In genomic region chr1:169785267-169785666, GRCh38 we compare ENCODE assay signal across 37 cellular contexts. TPM values are rescaled to one million over a fixed set of nuclear protein-coding genes. Genes with fewer than 3 reads are reported as not detected.
"Had no signal": no experiment of that assay in that cellular context is flagged by ENCODE, and none has a peak within 500 bp of the region (broad histone marks: within the 10 kb centered on the region; RNA-seq: fewer than 3 reads in every experiment).

No MANE protein-coding gene starts in this region.

- H3K4me1 Mint-ChIP-seq: activated B cell treated with CpG ODN at 0.5 μM for 24 hours; activated CD4-positive, alpha-beta T cell treated with anti-CD3 and anti-CD28 coated beads, Interleukin-2, amount 10 ng/mL, durations not matched to agents 24 days and 14 days; activated naive CD4-positive, alpha-beta T cell treated with anti-CD3 and anti-CD28 coated beads, Interleukin-2, amount 10 ng/mL, durations not matched to agents 7 days and 5 days; activated naive CD4-positive, alpha-beta T cell treated with anti-CD3 and anti-CD28 coated beads, Interleukin-2, amount 50 U/mL, for 24 hours; activated naive CD8-positive, alpha-beta T cell treated with anti-CD3 and anti-CD28 coated beads, Interleukin-2, amount 10 ng/mL, durations not matched to agents 7 days and 5 days; activated naive CD8-positive, alpha-beta T cell treated with anti-CD3 and anti-CD28 coated beads, Interleukin-2, amount 50 U/mL, for 24 hours; brain; central memory CD8-positive, alpha-beta T cell had no signal

- DNase-seq: activated B cell treated with CpG ODN at 0.5 μM for 24 hours; activated CD4-positive, alpha-beta memory T cell treated with anti-CD3 and anti-CD28 coated beads for 36 hours; activated CD4-positive, alpha-beta T cell treated with anti-CD3 and anti-CD28 coated beads for 4 hours; activated CD4-positive, alpha-beta T cell treated with anti-CD3 and anti-CD28 coated beads, Interleukin-2, amount 10 ng/mL, durations not matched to agents 24 days and 14 days; activated CD4-positive, alpha-beta T cell treated with anti-CD3 and anti-CD28 coated beads, Interleukin-2, amount 50 U/mL, for 1 hour; activated CD4-positive, alpha-beta T cell treated with anti-CD3 and anti-CD28 coated beads, Interleukin-2, amount 50 U/mL, for 4 hours; activated CD4-positive, CD25-positive, alpha-beta regulatory T cell treated with anti-CD3 and anti-CD28 coated beads, Interleukin-2, amount 50 U/mL, for 72 hours; activated CD8-positive, alpha-beta memory T cell treated with anti-CD3 and anti-CD28 coated beads, Interleukin-2, amount 50 U/mL, for 4 hours; activated CD8-positive, alpha-beta T cell treated with anti-CD3 and anti-CD28 coated beads for 36 hours; activated effector memory CD4-positive, alpha-beta T cell treated with Interleukin-2 at 50 U/mL for 16 hours; activated gamma-delta T cell; activated naive CD4-positive, alpha-beta T cell treated with anti-CD3 and anti-CD28 coated beads, Interleukin-2, amount 10 ng/mL, durations not matched to agents 7 days and 5 days; activated naive CD4-positive, alpha-beta T cell treated with Interleukin-2 at 50 U/mL for 16 hours; activated naive CD8-positive, alpha-beta T cell treated with anti-CD3 and anti-CD28 coated beads, Interleukin-2, amount 10 ng/mL, durations not matched to agents 7 days and 5 days; activated naive CD8-positive, alpha-beta T cell treated with anti-CD3 and anti-CD28 coated beads, Interleukin-2, amount 50 U/mL, for 24 hours; activated T-cell treated with anti-CD3 and anti-CD28 coated beads, Interleukin-2, amount 50 U/mL, for 24 hours; activated T-cell treated with anti-CD3 and anti-CD28 coated beads, Interleukin-2, amount 50 U/mL, for 48 hours; amygdala; anterior cingulate cortex; caudate nucleus; cerebellar nuclear complex; T-helper 1 cell; T-helper 2 cell; T-helper 9 cell had no signal

- H3K9me3 Mint-ChIP-seq: activated B cell treated with CpG ODN at 0.5 μM for 24 hours; activated CD4-positive, alpha-beta memory T cell treated with anti-CD3 and anti-CD28 coated beads for 36 hours; activated CD8-positive, alpha-beta T cell treated with anti-CD3 and anti-CD28 coated beads for 36 hours; activated naive CD4-positive, alpha-beta T cell treated with anti-CD3 and anti-CD28 coated beads, Interleukin-2, amount 10 ng/mL, durations not matched to agents 7 days and 5 days; activated naive CD4-positive, alpha-beta T cell treated with anti-CD3 and anti-CD28 coated beads, Interleukin-2, amount 50 U/mL, for 24 hours; activated naive CD8-positive, alpha-beta T cell treated with anti-CD3 and anti-CD28 coated beads, Interleukin-2, amount 10 ng/mL, durations not matched to agents 7 days and 5 days; activated naive CD8-positive, alpha-beta T cell treated with anti-CD3 and anti-CD28 coated beads, Interleukin-2, amount 50 U/mL, for 24 hours; activated T-cell treated with anti-CD3 and anti-CD28 coated beads, Interleukin-2, amount 50 U/mL, for 24 hours; activated T-helper 2 cell treated with anti-CD3 and anti-CD28 coated beads, Interferon-gamma antibody, Interleukin-2, Interleukin-4, amounts not matched to agents 10 μg/mL and 5 μg/mL and 100 μg/mL, durations not matched to agents 14 hours and 24 hours and 36 hours; central memory CD8-positive, alpha-beta T cell; T-helper 1 cell treated with Interleukin-12 subunit alpha and Interleukin-12 subunit beta and Interleukin-4 antibody, amounts not matched to agents 30 μg/mL and 1 μg/mL, for 36 hours; T-helper 2 cell treated with Interferon-gamma antibody and Interleukin-4, amounts not matched to agents 5 μg/mL and 100 μg/mL, for 36 hours had no signal

- H3K4me1 ChIP-seq: ascending aorta had no signal

- H3K27ac Mint-ChIP-seq: activated B cell treated with CpG ODN at 0.5 μM for 24 hours; activated CD4-positive, alpha-beta memory T cell treated with anti-CD3 and anti-CD28 coated beads for 36 hours; activated CD4-positive, alpha-beta T cell treated with anti-CD3 and anti-CD28 coated beads, Interleukin-2, amount 10 ng/mL, durations not matched to agents 24 days and 14 days; activated CD8-positive, alpha-beta T cell treated with anti-CD3 and anti-CD28 coated beads for 36 hours; activated naive CD4-positive, alpha-beta T cell treated with anti-CD3 and anti-CD28 coated beads, Interleukin-2, amount 10 ng/mL, durations not matched to agents 7 days and 5 days; activated naive CD4-positive, alpha-beta T cell treated with anti-CD3 and anti-CD28 coated beads, Interleukin-2, amount 50 U/mL, for 24 hours; activated naive CD8-positive, alpha-beta T cell; activated naive CD8-positive, alpha-beta T cell treated with anti-CD3 and anti-CD28 coated beads, Interleukin-2, amount 10 ng/mL, durations not matched to agents 7 days and 5 days; activated naive CD8-positive, alpha-beta T cell treated with anti-CD3 and anti-CD28 coated beads, Interleukin-2, amount 50 U/mL, for 24 hours; activated T-cell treated with anti-CD3 and anti-CD28 coated beads, Interleukin-2, amount 50 U/mL, for 24 hours; activated T-helper 2 cell treated with anti-CD3 and anti-CD28 coated beads, Interferon-gamma antibody, Interleukin-2, Interleukin-4, amounts not matched to agents 10 μg/mL and 5 μg/mL and 100 μg/mL, durations not matched to agents 14 hours and 24 hours and 36 hours; brain; T-helper 1 cell treated with Interleukin-12 subunit alpha and Interleukin-12 subunit beta and Interleukin-4 antibody, amounts not matched to agents 30 μg/mL and 1 μg/mL, for 36 hours; T-helper 2 cell treated with Interferon-gamma antibody and Interleukin-4, amounts not matched to agents 5 μg/mL and 100 μg/mL, for 36 hours had no signal

- ATAC-seq: activated CD8-positive, alpha-beta T cell treated with anti-CD3 and anti-CD28 coated beads for 36 hours; activated naive CD8-positive, alpha-beta T cell treated with anti-CD3 and anti-CD28 coated beads, Interleukin-2, amount 50 U/mL, for 24 hours had no signal

- H3K4me3 ChIP-seq: ascending aorta, cardiac muscle cell had no signal

- H3K9me3 ChIP-seq: ascending aorta had no signal

- H3K4me3 Mint-ChIP-seq: activated B cell treated with CpG ODN at 0.5 μM for 24 hours; activated CD4-positive, alpha-beta memory T cell treated with anti-CD3 and anti-CD28 coated beads for 36 hours; activated CD4-positive, alpha-beta T cell treated with anti-CD3 and anti-CD28 coated beads, Interleukin-2, amount 10 ng/mL, durations not matched to agents 24 days and 14 days; activated CD8-positive, alpha-beta T cell treated with anti-CD3 and anti-CD28 coated beads for 36 hours; activated naive CD4-positive, alpha-beta T cell treated with anti-CD3 and anti-CD28 coated beads, Interleukin-2, amount 10 ng/mL, durations not matched to agents 7 days and 5 days; activated naive CD4-positive, alpha-beta T cell treated with anti-CD3 and anti-CD28 coated beads, Interleukin-2, amount 50 U/mL, for 24 hours; activated naive CD8-positive, alpha-beta T cell; activated naive CD8-positive, alpha-beta T cell treated with anti-CD3 and anti-CD28 coated beads, Interleukin-2, amount 10 ng/mL, durations not matched to agents 7 days and 5 days; activated naive CD8-positive, alpha-beta T cell treated with anti-CD3 and anti-CD28 coated beads, Interleukin-2, amount 50 U/mL, for 24 hours; activated T-cell treated with anti-CD3 and anti-CD28 coated beads, Interleukin-2, amount 50 U/mL, for 24 hours; brain; central memory CD8-positive, alpha-beta T cell; T-helper 1 cell treated with Interleukin-12 subunit alpha and Interleukin-12 subunit beta and Interleukin-4 antibody, amounts not matched to agents 30 μg/mL and 1 μg/mL, for 36 hours; T-helper 2 cell treated with Interferon-gamma antibody and Interleukin-4, amounts not matched to agents 5 μg/mL and 100 μg/mL, for 36 hours had no signal

- H3K36me3 Mint-ChIP-seq: activated CD4-positive, alpha-beta memory T cell treated with anti-CD3 and anti-CD28 coated beads for 36 hours; activated naive CD4-positive, alpha-beta T cell treated with anti-CD3 and anti-CD28 coated beads, Interleukin-2, amount 50 U/mL, for 24 hours; activated naive CD8-positive, alpha-beta T cell treated with anti-CD3 and anti-CD28 coated beads, Interleukin-2, amount 10 ng/mL, durations not matched to agents 7 days and 5 days; brain had no signal

- H3K27ac ChIP-seq: ascending aorta, cardiac muscle cell, VCaP had no signal

- H3K36me3 ChIP-seq: ascending aorta, cardiac muscle cell had no signal

- H3K27me3 ChIP-seq: ascending aorta had no signal

RNA-seq across cellular contexts. Expression of gene SELE, which starts 51.4 kb away (rescaled TPM):
- total RNA-seq: activated B cell treated with CpG ODN at 0.5 μM for 24 hours; activated CD4-positive, alpha-beta memory T cell treated with anti-CD3 and anti-CD28 coated beads for 36 hours; activated CD4-positive, alpha-beta T cell treated with anti-CD3 and anti-CD28 coated beads, Interleukin-2, amount 10 ng/mL, durations not matched to agents 24 days and 14 days; activated CD8-positive, alpha-beta memory T cell treated with anti-CD3 and anti-CD28 coated beads for 36 hours; activated CD8-positive, alpha-beta T cell treated with anti-CD3 and anti-CD28 coated beads for 36 hours; activated naive CD8-positive, alpha-beta T cell treated with anti-CD3 and anti-CD28 coated beads, Interleukin-2, amount 10 ng/mL, durations not matched to agents 7 days and 5 days; activated T-helper 2 cell treated with anti-CD3 and anti-CD28 coated beads, Interferon-gamma antibody, Interleukin-2, Interleukin-4, amounts not matched to agents 10 μg/mL and 5 μg/mL and 100 μg/mL, durations not matched to agents 14 hours and 24 hours and 36 hours; bronchial epithelial cell; cardiac muscle cell; chondrocyte had no signal
